In genomic region chr11:2531277-2531986, GRCh38 we compare ENCODE assay signal across 8 cellular contexts.
DNase-seq lines count a peak whose midpoint lies in the region; FAIRE-seq and TF ChIP-seq lines count a peak whose summit lies in the region.

No MANE protein-coding gene starts in this region.

- H3K4me3 Mint-ChIP-seq in HFFc6 (no peak overlapping the region), glutamatergic neuron (ENCODE audit: unreplicated experiment) (no peak overlapping the region)

- no peak overlapping the region for H3K4me3 ChIP-seq in SJSA1

- TF ChIP-seq CTCF in C4-2B (conservative IDR thresholded peaks at IDR 0.05) (peak; percentile 90), HFFc6 (IDR thresholded peaks at IDR 0.05) (peak; percentile 99), glutamatergic neuron (IDR thresholded peaks at IDR 0.05; ENCODE audit: partially characterized antibody, unreplicated experiment) (peak; percentile 99)

- H3K27me3 Mint-ChIP-seq in HFFc6 (ENCODE audit: insufficient read depth) (peaks cover 20% of the 10 kb centered on the region), glutamatergic neuron (ENCODE audit: unreplicated experiment) (peaks cover 11% of the 10 kb centered on the region)

- peaks cover 16% of the 10 kb centered on the region for H3K4me1 Mint-ChIP-seq in HFFc6 (ENCODE audit: low read depth)
- H3K4me1 Mint-ChIP-seq in glutamatergic neuron (ENCODE audit: low read depth, unreplicated experiment) = peaks cover 2% of the 10 kb centered on the region

- H3K4me1 ChIP-seq in SJSA1 (replicated peaks) = peaks cover 22% of the 10 kb centered on the region

- H3K27ac Mint-ChIP-seq in HFFc6 = no peak overlapping the region
- H3K27ac Mint-ChIP-seq in glutamatergic neuron (ENCODE audit: unreplicated experiment) = no peak overlapping the region

- FAIRE-seq in urothelium cell line (lab: Jason Lieb, UNC) = no peak

- intact Hi-C loops in posterior vena cava (cut with DNase I) = loop anchor here in 1 of 2 donors (1.0 to 5.0 kb wide), 2 partner anchors 104 to 227 kb away; no protein-coding TSS in a partner anchor

- no peaks in the 10 kb centered on the region; the same call in 1 of the 2 replicates for H3K36me3 ChIP-seq in SJSA1

- DNase-seq in HFFc6 (peak; percentile 25), SJSA1 (ENCODE audit: low read depth in 1 of 2, low spot score in 2 of 2) (peak; percentile 75 to 83), glutamatergic neuron (peak; percentile 95), posterior vena cava (ENCODE audit: low spot score) (peak; percentile 91), urothelium cell line (ENCODE audit: low spot score) (peak; percentile 59), cortex of kidney (lab: John Stamatoyannopoulos, UW) (no peak)
- DNase-seq in activated naive CD4-positive, alpha-beta T cell treated with Interleukin-2 at 50 U/mL for 16 hours = peak; percentile 69

- peaks cover 14% of the 10 kb centered on the region; the same call in 1 of the 2 replicates for H3K27me3 ChIP-seq in SJSA1 (replicated peaks)

- no peaks in the 10 kb centered on the region for H3K9me3 ChIP-seq in SJSA1 (replicated peaks)

- no peaks in the 10 kb centered on the region for H3K36me3 Mint-ChIP-seq in HFFc6 (ENCODE audit: low read depth)
- no peaks in the 10 kb centered on the region for H3K36me3 Mint-ChIP-seq in glutamatergic neuron (ENCODE audit: unreplicated experiment)

- no peak overlapping the region for H3K27ac ChIP-seq in C4-2B
- no peak overlapping the region for H3K27ac ChIP-seq in SJSA1

- no peaks in the 10 kb centered on the region for H3K9me3 Mint-ChIP-seq in HFFc6
- no peaks in the 10 kb centered on the region for H3K9me3 Mint-ChIP-seq in glutamatergic neuron (ENCODE audit: unreplicated experiment)
